In genomic region chr7:73451780-73452398, GRCh38 we compare ENCODE assay signal across 9 cellular contexts. TPM values are rescaled to one million over a fixed set of nuclear protein-coding genes. Genes with fewer than 3 reads are reported as not detected.
DNase-seq lines count a peak whose midpoint lies in the region; ATAC-seq and TF ChIP-seq lines count a peak whose summit lies in the region.
"Had no signal": no experiment of that assay in that cellular context is flagged by ENCODE, and none has a peak within 500 bp of the region (broad histone marks: within the 10 kb centered on the region; RNA-seq: fewer than 3 reads in every experiment).

No MANE protein-coding gene starts in this region.

- H3K9me3 ChIP-seq in NT2/D1 (ENCODE audit: insufficient read depth, low read length) (no peaks in the 10 kb centered on the region), colonic mucosa (no peaks in the 10 kb centered on the region), lung (ENCODE audit: control insufficient read depth in 2 of 2, insufficient read depth in 1 of 2, low read length in 1 of 2) (no peaks in the 10 kb centered on the region)

- H3K4me1 ChIP-seq in NT2/D1 (ENCODE audit: insufficient read depth, insufficient read length), result no peaks in the 10 kb centered on the region
- H3K4me1 ChIP-seq in colonic mucosa, result no peaks in the 10 kb centered on the region
- no peaks in the 10 kb centered on the region for H3K4me1 ChIP-seq in lung (ENCODE audit: control insufficient read depth in 2 of 2, insufficient read depth in 2 of 2, low read length in 2 of 2)

- ATAC-seq in lung (ENCODE audit: insufficient read depth, low FRiP score), result peak; percentile 53
- ATAC-seq in HG03354 (IDR thresholded peaks at IDR 0.05; ENCODE audit: poor library complexity, severe bottlenecking, unreplicated experiment), result no peak
- no peak for ATAC-seq in GM19351 (IDR thresholded peaks at IDR 0.05; ENCODE audit: unreplicated experiment)
- no peak for ATAC-seq in GM19397 (IDR thresholded peaks at IDR 0.05; ENCODE audit: unreplicated experiment)

- H3K27me3 ChIP-seq in NT2/D1 (ENCODE audit: insufficient read depth, insufficient read length) (no peaks in the 10 kb centered on the region), colonic mucosa (no peaks in the 10 kb centered on the region), lung (ENCODE audit: control insufficient read depth, insufficient read depth) (no peaks in the 10 kb centered on the region)

- H3K27ac ChIP-seq in colonic mucosa (no peak overlapping the region), lung (ENCODE audit: low read depth in 1 of 2, low read length in 1 of 2) (no peak overlapping the region)

- WGBS in lung, 2 donors, result 63 to 66% methylated on average over 5 of the region's 5 CpGs

- H3K4me3 ChIP-seq in NT2/D1 (ENCODE audit: insufficient read length, low read depth) (no peak overlapping the region), colonic mucosa (no peak overlapping the region), lung (no peak overlapping the region)

- TF ChIP-seq CTCF in colonic mucosa (IDR thresholded peaks at IDR 0.05) (peak; percentile 99), lung (IDR thresholded peaks at IDR 0.05; ENCODE audit: control extremely low read depth, extremely low read depth) (peak; percentile 97)

- peak overlapping the region; percentile 36 for H3K9ac ChIP-seq in NT2/D1 (ENCODE audit: insufficient read length, low read depth)
- no peak overlapping the region for H3K9ac ChIP-seq in colonic mucosa (ENCODE audit: low read depth in 2 of 2, low read length in 2 of 2)

- DNase-seq in D341Med (ENCODE audit: low spot score) (peak; percentile 63), HPDE6-E6E7 (ENCODE audit: extremely low spot score) (peak; percentile 43), NT2/D1 (ENCODE audit: low read depth, low spot score) (no peak), colonic mucosa (no peak), lung (ENCODE audit: low spot score) (no peak)

- H3K36me3 ChIP-seq in NT2/D1 (ENCODE audit: insufficient read depth, insufficient read length, low read length), result peaks cover 80% of the 10 kb centered on the region
- peaks cover 28% of the 10 kb centered on the region for H3K36me3 ChIP-seq in colonic mucosa
- H3K36me3 ChIP-seq in lung (ENCODE audit: control insufficient read depth in 2 of 2, insufficient read depth in 2 of 2, low read length in 2 of 2), result peaks cover 26 to 32% of the 10 kb centered on the region in 2 donors

- intact Hi-C loops in colonic mucosa (cut with DNase I), result loop anchor here (5.0 to 10.0 kb wide), 3 partner anchors 53 to 130 kb away; no protein-coding TSS in a partner anchor

RNA-seq across cellular contexts. Expression of gene FZD9, which starts 18.3 kb away (rescaled TPM):
- total RNA-seq in colonic mucosa (under 1 TPM; 0.35 to 0.37 TPM), lung (under 1 TPM; 0.17 to 0.37 TPM)
- under 1 TPM; 0.24 to 0.69 TPM for polyA plus RNA-seq in lung
- total RNA-seq: T-helper 1 cell treated with Interleukin-12 subunit alpha and Interleukin-12 subunit beta and Interleukin-4 antibody, amounts not matched to agents 30 ng/mL and 1 ng/mL, for 36 hours had no signal

Comparison
In these comparisons a context has a peak if more than half of its experiments do, and no peak if none do; other contexts are left out.
1. DNase-seq: peak in D341Med (single experiment) and HPDE6-E6E7 (single experiment); none in NT2/D1 (single experiment), colonic mucosa (single experiment) and lung (single experiment).